Comparison of ENCODE assay signal across 18 cellular contexts in the genomic region with DNA sequence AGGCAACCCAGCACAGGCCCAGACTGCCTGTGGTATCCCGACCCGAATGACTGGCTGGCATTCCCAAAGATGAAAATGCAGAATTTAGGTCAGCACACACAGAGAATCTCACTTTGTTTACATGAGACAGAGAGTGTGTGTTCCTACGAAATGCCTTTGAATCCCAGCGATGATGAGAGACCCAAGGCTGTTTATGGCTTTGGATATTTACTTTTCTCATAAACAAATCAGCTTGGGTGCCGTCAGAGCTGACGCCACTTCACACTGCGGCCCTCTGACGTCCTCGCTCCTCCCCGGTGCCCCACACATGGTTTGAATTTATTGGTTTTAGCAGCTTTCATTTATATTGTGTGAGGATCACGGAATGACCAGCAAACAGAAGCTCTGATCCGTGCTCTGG. TPM values are rescaled to one million over a fixed set of nuclear protein-coding genes. Genes with fewer than 3 reads are reported as not detected.
DNase-seq lines count a peak whose midpoint lies in the region; ATAC-seq and TF ChIP-seq lines count a peak whose summit lies in the region.
"Had no signal": no experiment of that assay in that cellular context is flagged by ENCODE, and none has a peak within 500 bp of the region (broad histone marks: within the 10 kb centered on the region; RNA-seq: fewer than 3 reads in every experiment).

No MANE protein-coding gene starts in this region.

- no peak for TF ChIP-seq RAD21 in IMR-90 (IDR thresholded peaks at IDR 0.05; ENCODE audit: low read length)

- H3K4me2 ChIP-seq in IMR-90 (ENCODE audit: low read depth, low read length): no peak overlapping the region

- no peaks in the 10 kb centered on the region for H3K79me1 ChIP-seq in IMR-90 (ENCODE audit: low read depth in 1 of 2, low read length in 2 of 2)

- H4K5ac ChIP-seq in IMR-90 (ENCODE audit: low read depth, low read length): no peak overlapping the region

- H3K4me1 ChIP-seq in IMR-90 (ENCODE audit: control insufficient read depth, insufficient read depth, low read length) (no peaks in the 10 kb centered on the region), mucosa of descending colon (ENCODE audit: low read depth) (no peaks in the 10 kb centered on the region), heart right ventricle (no peaks in the 10 kb centered on the region)

- no peaks in the 10 kb centered on the region for H3K9me1 ChIP-seq in IMR-90 (ENCODE audit: insufficient read depth, low read length)

- DNase-seq in IMR-90 (peak; percentile 9), fibroblast of mammary gland (ENCODE audit: low read depth) (peak; percentile 18), mucosa of descending colon (peak in 2 of 3 donors; percentile 38 to 46), posterior vena cava (ENCODE audit: low spot score) (no peak), DMS 273 (lab: John Stamatoyannopoulos, UW; ENCODE audit: unreplicated experiment) (no peak), heart right ventricle (no peak)
- DNase-seq: AML-193, DND-41, KG1, NCI-H1105 treated with DMSO at 0.1 percent for 48 hours, NCI-H1694 treated with DMSO at 0.1 percent for 48 hours, NCI-H524 treated with DMSO at 0.1 percent for 48 hours, SHP77 treated with DMSO at 0.1 percent for 48 hours had no signal

- H4K20me1 ChIP-seq in IMR-90 (ENCODE audit: insufficient read depth, low read length): no peaks in the 10 kb centered on the region

- no peak overlapping the region for H2AK9ac ChIP-seq in IMR-90 (replicated peaks; ENCODE audit: low read depth, low read length, poor library complexity)

- H3K9me3 ChIP-seq in IMR-90 (ENCODE audit: control insufficient read depth, insufficient read depth, low read length): no peaks in the 10 kb centered on the region
- H3K9me3 ChIP-seq in mucosa of descending colon: no peaks in the 10 kb centered on the region
- H3K9me3 ChIP-seq in heart right ventricle: no peaks in the 10 kb centered on the region

- 7% methylated on average over 2 of the region's 12 CpGs; no CpG with 5 or more reads in 1 of the 2 experiments for WGBS in IMR-90 (ENCODE audit: extremely low coverage in 2 of 2, insufficient read length in 1 of 2), 2 experiments
- 92 to 94% methylated on average over 12 of the region's 12 CpGs for WGBS in heart right ventricle, 2 donors

- H3K14ac ChIP-seq in IMR-90 (replicated peaks; ENCODE audit: low read depth, low read length): no peak overlapping the region

- POLR2A ChIA-PET in IMR-90 (lab: Charles Lee; ENCODE audit: unreplicated experiment): no interaction called here

- in situ Hi-C loops in IMR-90 (cut with MboI; ENCODE audit: low sequenced_read_pairs): no loop called here

- no peak overlapping the region for H3K27ac ChIP-seq in IMR-90 (ENCODE audit: insufficient read depth, low read length)
- no peak overlapping the region for H3K27ac ChIP-seq in heart right ventricle

- no peak overlapping the region for H4K91ac ChIP-seq in IMR-90 (ENCODE audit: insufficient read depth, low read depth, low read length)

- H3K18ac ChIP-seq in IMR-90 (ENCODE audit: low read depth, low read length): no peak overlapping the region

- H2BK5ac ChIP-seq in IMR-90 (ENCODE audit: low read depth, low read length, poor library complexity, severe bottlenecking): no peak overlapping the region

- TF ChIP-seq CTCF in IMR-90 (conservative IDR thresholded peaks at IDR 0.05; ENCODE audit: low read depth, low read length) (no peak), fibroblast of mammary gland (conservative IDR thresholded peaks at IDR 0.05; ENCODE audit: control insufficient read depth, insufficient read depth, low read depth, low read length) (no peak), mucosa of descending colon (IDR thresholded peaks at IDR 0.05) (no peak), heart right ventricle (IDR thresholded peaks at IDR 0.05) (no peak)

- H3K36me3 ChIP-seq in IMR-90 (ENCODE audit: control insufficient read depth, insufficient read depth, low read length): no peaks in the 10 kb centered on the region
- no peaks in the 10 kb centered on the region for H3K36me3 ChIP-seq in mucosa of descending colon (ENCODE audit: low read depth)
- no peaks in the 10 kb centered on the region for H3K36me3 ChIP-seq in heart right ventricle

- TF ChIP-seq POLR2A in IMR-90 (IDR thresholded peaks at IDR 0.05; ENCODE audit: low read depth, low read length): no peak

- CTCF ChIA-PET in IMR-90 (lab: Yijun Ruan, JAX): no interaction called here

- no peak overlapping the region for H3K4ac ChIP-seq in IMR-90 (ENCODE audit: low read depth, low read length)

- no peak overlapping the region for H3K56ac ChIP-seq in IMR-90 (ENCODE audit: extremely low read depth, insufficient read depth, low read length)

- H3K4me3 ChIP-seq in IMR-90 (ENCODE audit: insufficient read depth, low read depth, low read length): no peak overlapping the region
- H3K4me3 ChIP-seq in fibroblast of mammary gland (ENCODE audit: control insufficient read depth, low read depth, low read length): no peak overlapping the region
- no peak overlapping the region for H3K4me3 ChIP-seq in mucosa of descending colon
- H3K4me3 ChIP-seq in heart right ventricle: no peak overlapping the region

- no peaks in the 10 kb centered on the region for H3K27me3 ChIP-seq in IMR-90 (ENCODE audit: control insufficient read depth, insufficient read depth, low read length)
- peaks cover 0 to 10% (median 0%) of the 10 kb centered on the region in 7 donors for H3K27me3 ChIP-seq in heart right ventricle

- no peak overlapping the region for H2BK15ac ChIP-seq in IMR-90 (ENCODE audit: low read depth, low read length)

- BruUV-seq in IMR-90 (replicated peaks; lab: Mats Ljungman, UMichigan): no TSS peak

- H4K8ac ChIP-seq in IMR-90 (ENCODE audit: low read depth in 2 of 2, low read length in 2 of 2): no peak overlapping the region

- no peak overlapping the region for H2AK5ac ChIP-seq in IMR-90 (ENCODE audit: low read depth, low read length)

- intact Hi-C loops in IMR-90 (cut with micrococcal nuclease) (no loop called here), mucosa of descending colon (cut with DNase I, micrococcal nuclease) (no loop called here), posterior vena cava (cut with DNase I) (no loop called here), heart right ventricle (cut with DNase I) (no loop called here)

- no peak overlapping the region for H2BK120ac ChIP-seq in IMR-90 (ENCODE audit: low read depth, low read length)

- H2BK20ac ChIP-seq in IMR-90 (ENCODE audit: low read depth, low read length): no peak overlapping the region

- H3K23ac ChIP-seq in IMR-90 (ENCODE audit: low read depth, low read length): no peak overlapping the region

- ATAC-seq in IMR-90 (ENCODE audit: low read depth) (no peak), mucosa of descending colon (peak; percentile 85), HG03571 (IDR thresholded peaks at IDR 0.05; ENCODE audit: unreplicated experiment) (no peak), heart right ventricle (no peak)
- ATAC-seq: HCT116, SK-N-SH treated with all-trans-retinoic acid at 6 μM for 48 hours had no signal

- H3K9ac ChIP-seq in IMR-90 (ENCODE audit: low read depth, low read length): no peak overlapping the region

- no peak overlapping the region for H2AFZ ChIP-seq in IMR-90 (replicated peaks; ENCODE audit: low read length, poor library complexity)

- dilution Hi-C loops in IMR-90 (cut with HindIII; ENCODE audit: low sequenced_read_pairs, unreplicated experiment): no loop called here

TF ChIP-seq in IMR-90, 13 proteins besides CTCF, POLR2A, EP300 and RAD21:
- no peak for TF ChIP-seq CHD1 (IDR thresholded peaks at IDR 0.05; ENCODE audit: low read depth, low read length)
- TF ChIP-seq FOS (IDR thresholded peaks at IDR 0.05; ENCODE audit: low read depth, low read length): no peak
- no peak for TF ChIP-seq MXI1 (IDR thresholded peaks at IDR 0.05; ENCODE audit: borderline replicate concordance, low read depth, low read length)
- no peak for TF ChIP-seq BHLHE40 (IDR thresholded peaks at IDR 0.05; ENCODE audit: low read depth, low read length)
- TF ChIP-seq, protein P1, sequence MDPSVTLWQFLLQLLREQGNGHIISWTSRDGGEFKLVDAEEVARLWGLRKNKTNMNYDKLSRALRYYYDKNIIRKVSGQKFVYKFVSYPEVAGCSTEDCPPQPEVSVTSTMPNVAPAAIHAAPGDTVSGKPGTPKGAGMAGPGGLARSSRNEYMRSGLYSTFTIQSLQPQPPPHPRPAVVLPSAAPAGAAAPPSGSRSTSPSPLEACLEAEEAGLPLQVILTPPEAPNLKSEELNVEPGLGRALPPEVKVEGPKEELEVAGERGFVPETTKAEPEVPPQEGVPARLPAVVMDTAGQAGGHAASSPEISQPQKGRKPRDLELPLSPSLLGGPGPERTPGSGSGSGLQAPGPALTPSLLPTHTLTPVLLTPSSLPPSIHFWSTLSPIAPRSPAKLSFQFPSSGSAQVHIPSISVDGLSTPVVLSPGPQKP (IDR thresholded peaks at IDR 0.05; ENCODE audit: borderline replicate concordance, low read depth, low read length): no peak
- no peak for TF ChIP-seq SMC3 (IDR thresholded peaks at IDR 0.05; ENCODE audit: low read depth, low read length)
- TF ChIP-seq RFX5 (IDR thresholded peaks at IDR 0.05; ENCODE audit: low read depth, low read length): no peak
- no peak for TF ChIP-seq CEBPB (IDR thresholded peaks at IDR 0.05; ENCODE audit: low read depth, low read length)
- no peak for TF ChIP-seq NFE2L2 (IDR thresholded peaks at IDR 0.05; ENCODE audit: low read depth, low read length)
- TF ChIP-seq MAZ (IDR thresholded peaks at IDR 0.05; ENCODE audit: borderline replicate concordance, low read depth, low read length): no peak
- no peak for TF ChIP-seq MAFK (IDR thresholded peaks at IDR 0.05; ENCODE audit: low read depth, low read length)
- no peak for TF ChIP-seq RCOR1 (IDR thresholded peaks at IDR 0.05; ENCODE audit: insufficient replicate concordance, low read length)
TF ChIP-seq in IMR-90: peak in this region for 0.

RNA-seq across cellular contexts. Expression of a gene that starts 18.7 kb away (rescaled TPM):
- total RNA-seq in IMR-90 (2012; rRNA removed) (not detected in 2 replicates), mucosa of descending colon (1 to 10 TPM in 2 of 3 donors, under 1 TPM in 1; 0.35 to 2.0 (median 2.0) TPM), posterior vena cava (10 to 100 TPM; 10.5 to 16.4 TPM), heart right ventricle (1 to 10 TPM in 1 of 10 donors, under 1 TPM in 9; 0.21 to 1.1 (median 0.53) TPM)
- polyA plus RNA-seq in IMR-90 (2012; rRNA removed) (not detected in 2 replicates), heart right ventricle (under 1 TPM; 0.44 to 0.83 TPM)
- polyA plus RNA-seq in IMR-90 (2012; cell fraction: cytosol; rRNA removed): not detected in 2 replicates
- polyA plus RNA-seq in IMR-90 (2012; cell fraction: nucleus; rRNA removed; ENCODE audit: low replicate concordance): not detected in 2 replicates
- total RNA-seq: RPMI7951 had no signal
- polyA plus RNA-seq: CD14-positive monocyte had no signal

Comparison
In these comparisons a context has a peak if more than half of its experiments do, and no peak if none do; other contexts are left out.
1. DNase-seq: peak in IMR-90 (single experiment), fibroblast of mammary gland (single experiment) and mucosa of descending colon (2 of 3); none in posterior vena cava (single experiment), DMS 273 (single experiment) and heart right ventricle (0 of 2).